16 cellular contexts compared by ENCODE assay signal in genomic region chr2:109247340-109247739, GRCh38.
DNase-seq lines count a peak whose midpoint lies in the region; ATAC-seq and FAIRE-seq lines count a peak whose summit lies in the region.
"Had no signal": no experiment of that assay in that cellular context is flagged by ENCODE, and none has a peak within 500 bp of the region (broad histone marks: within the 10 kb centered on the region; RNA-seq: fewer than 3 reads in every experiment).

No MANE protein-coding gene starts in this region.

- H3K27me3 ChIP-seq in small intestine (ENCODE audit: control insufficient read depth in 2 of 2, insufficient read depth in 2 of 2, low read length in 2 of 2), result no peaks in the 10 kb centered on the region
- H3K27me3 ChIP-seq: brain microvascular endothelial cell, MG63 had no signal

- in situ Hi-C loops in SK-MEL-5 (cut with HindIII; ENCODE audit: low pct_unique_long_range_greater_than_20kb, low sequenced_read_pairs), result no loop called here

- DNase-seq in NCI-H2029 (lab: John Stamatoyannopoulos, UW) (peak; percentile 61), NCI-H2029 treated with DMSO at 0.1 percent for 48 hours (lab: John Stamatoyannopoulos, UW) (no peak), SK-MEL-5 (ENCODE audit: low read depth, low spot score) (peak; percentile 6), kidney tubule cell (ENCODE audit: low spot score) (peak; percentile 33), small intestine (peak; percentile 32), pons (ENCODE audit: low spot score) (no peak)
- no peak for DNase-seq in natural killer cell treated with Interleukin-12 subunit alpha and Interleukin-12 subunit beta and Interleukin-15 and Interleukin-18, amount 100 ng/mL, for 72 hours (ENCODE audit: low spot score)
- DNase-seq: activated T-cell treated with anti-CD3 and anti-CD28 coated beads, Interleukin-2, amount 50 U/mL, for 24 hours; brain microvascular endothelial cell; naive thymus-derived CD4-positive, alpha-beta T cell; stimulated activated CD4-positive, alpha-beta T cell treated with anti-CD3 and anti-CD28 coated beads, Interleukin-12 subunit alpha, Interleukin-12 subunit beta, amount 100 ng/mL, for 4 hours had no signal

- no peaks in the 10 kb centered on the region for H3K36me3 ChIP-seq in small intestine (ENCODE audit: control insufficient read depth in 2 of 2, insufficient read depth in 2 of 2, low read length in 2 of 2)
- H3K36me3 ChIP-seq: brain microvascular endothelial cell, MG63 had no signal

- 13 to 50% (median 29%) methylated on average over 8 of the region's 8 CpGs for WGBS in small intestine, 3 donors

- no peak for ATAC-seq in natural killer cell treated with Interleukin-12 subunit alpha and Interleukin-12 subunit beta and Interleukin-15 and Interleukin-18, amount 100 ng/mL, for 72 hours
- ATAC-seq in HG03095 (IDR thresholded peaks at IDR 0.05; ENCODE audit: unreplicated experiment), result no peak
- ATAC-seq: naive thymus-derived CD4-positive, alpha-beta T cell had no signal

- no peak for FAIRE-seq in small intestine (lab: Jason Lieb, UNC)
- FAIRE-seq: A204.1 had no signal

- no peak overlapping the region for H3K4me3 ChIP-seq in small intestine (ENCODE audit: low read depth in 1 of 2, low read length in 2 of 2)
- H3K4me3 ChIP-seq: lung, MG63 had no signal

- no peaks in the 10 kb centered on the region for H3K36me3 Mint-ChIP-seq in natural killer cell treated with Interleukin-12 subunit alpha and Interleukin-12 subunit beta and Interleukin-15 and Interleukin-18, amount 100 ng/mL, for 72 hours
- H3K36me3 Mint-ChIP-seq: activated naive CD8-positive, alpha-beta T cell had no signal

- H3K9me3 ChIP-seq in small intestine (ENCODE audit: control insufficient read depth, low read depth), result no peaks in the 10 kb centered on the region
- H3K9me3 ChIP-seq: MG63 had no signal

- H3K27ac Mint-ChIP-seq in natural killer cell treated with Interleukin-12 subunit alpha and Interleukin-12 subunit beta and Interleukin-15 and Interleukin-18, amount 100 ng/mL, for 72 hours, result no peak overlapping the region
- H3K27ac Mint-ChIP-seq: activated naive CD8-positive, alpha-beta T cell; activated T-cell treated with anti-CD3 and anti-CD28 coated beads, Interleukin-2, amount 50 U/mL, for 24 hours; naive thymus-derived CD4-positive, alpha-beta T cell had no signal

- peaks cover 0 to 5% of the 10 kb centered on the region in 2 donors for H3K4me1 ChIP-seq in small intestine (ENCODE audit: control insufficient read depth in 2 of 2, insufficient read depth in 1 of 2, low read depth in 1 of 2, low read length in 1 of 2)

- no peak overlapping the region for H3K4me3 Mint-ChIP-seq in natural killer cell treated with Interleukin-12 subunit alpha and Interleukin-12 subunit beta and Interleukin-15 and Interleukin-18, amount 100 ng/mL, for 72 hours
- H3K4me3 Mint-ChIP-seq: activated naive CD8-positive, alpha-beta T cell; activated T-cell treated with anti-CD3 and anti-CD28 coated beads, Interleukin-2, amount 50 U/mL, for 24 hours; naive thymus-derived CD4-positive, alpha-beta T cell had no signal

- peaks cover 0 to 3% of the 10 kb centered on the region in 2 donors for H3K27me3 Mint-ChIP-seq in natural killer cell treated with Interleukin-12 subunit alpha and Interleukin-12 subunit beta and Interleukin-15 and Interleukin-18, amount 100 ng/mL, for 72 hours
- H3K27me3 Mint-ChIP-seq: activated naive CD8-positive, alpha-beta T cell; activated T-cell treated with anti-CD3 and anti-CD28 coated beads, Interleukin-2, amount 50 U/mL, for 24 hours had no signal

- H3K4me1 Mint-ChIP-seq in natural killer cell treated with Interleukin-12 subunit alpha and Interleukin-12 subunit beta and Interleukin-15 and Interleukin-18, amount 100 ng/mL, for 72 hours (ENCODE audit: low read depth in 2 of 2), result peaks cover 14 to 17% of the 10 kb centered on the region in 2 donors

- no peaks in the 10 kb centered on the region for H3K9me3 Mint-ChIP-seq in natural killer cell treated with Interleukin-12 subunit alpha and Interleukin-12 subunit beta and Interleukin-15 and Interleukin-18, amount 100 ng/mL, for 72 hours
- H3K9me3 Mint-ChIP-seq: activated T-cell treated with anti-CD3 and anti-CD28 coated beads, Interleukin-2, amount 50 U/mL, for 24 hours had no signal

- H3K27ac ChIP-seq in small intestine (ENCODE audit: low read depth in 1 of 2, low read length in 1 of 2), result peak overlapping the region in 1 of 2 donors; percentile 32
- H3K27ac ChIP-seq: brain microvascular endothelial cell had no signal

Comparison
In these comparisons a context has a peak if more than half of its experiments do, and no peak if none do; other contexts are left out.
1. DNase-seq: peak in NCI-H2029 (single experiment), SK-MEL-5 (single experiment), kidney tubule cell (single experiment) and small intestine (single experiment); none in NCI-H2029 treated with DMSO at 0.1 percent for 48 hours (single experiment), pons (single experiment) and natural killer cell treated with Interleukin-12 subunit alpha and Interleukin-12 subunit beta and Interleukin-15 and Interleukin-18, amount 100 ng/mL, for 72 hours (single experiment).